31 cellular contexts compared by ENCODE assay signal in genomic region chr7:28599411-28599810, GRCh38.
A peak's percentile ranks its signal among the peaks of the same experiment; 100 is the strongest.
DNase-seq lines count a peak whose midpoint lies in the region; ATAC-seq, FAIRE-seq and TF ChIP-seq lines count a peak whose summit lies in the region.
"Had no signal": no experiment of that assay in that cellular context is flagged by ENCODE, and none has a peak within 500 bp of the region (broad histone marks: within the 10 kb centered on the region; RNA-seq: fewer than 3 reads in every experiment).

No MANE protein-coding gene starts in this region.

- no peak overlapping the region for H3K4ac ChIP-seq in trophoblast cell (ENCODE audit: low read depth, low read length)

- H3K4me3 ChIP-seq in K562 = no peak overlapping the region
- H3K4me3 ChIP-seq in trophoblast cell (ENCODE audit: low read depth, low read length) = no peak overlapping the region
- H3K4me3 ChIP-seq: A549; BLaER1; BLaER1 treated with 17β-estradiol and CSF1 and Interleukin-3, amounts not matched to agents 10 nM and 100 nM had no signal

- ATAC-seq in K562 (no peak), HG02623 (IDR thresholded peaks at IDR 0.05; ENCODE audit: unreplicated experiment) (no peak)
- ATAC-seq: A549; CD8-positive, alpha-beta T cell had no signal

- H4K8ac ChIP-seq in trophoblast cell (ENCODE audit: low read depth, low read length) = no peak overlapping the region

- H3K9me1 ChIP-seq in K562 (ENCODE audit: control insufficient read depth, insufficient read depth, low read length) = no peaks in the 10 kb centered on the region

- no peak for TF ChIP-seq RAD21 in K562 (CRISPR knock-in tag; conservative IDR thresholded peaks at IDR 0.05 in 1 of 2, IDR thresholded peaks at IDR 0.05 in 1 of 2)

- no peak overlapping the region for H3K18ac ChIP-seq in trophoblast cell (ENCODE audit: low read length)

- H3K4me1 ChIP-seq in K562 (replicated peaks in 1 of 2; ENCODE audit: control insufficient read depth in 2 of 2, insufficient read depth in 2 of 2, low read length in 2 of 2) = no peaks in the 10 kb centered on the region
- no peaks in the 10 kb centered on the region for H3K4me1 ChIP-seq in trophoblast cell (ENCODE audit: control insufficient read depth in 1 of 2, insufficient read depth in 2 of 2, low read length in 2 of 2)
- H3K4me1 ChIP-seq: A549, Caco-2 had no signal

- no peak overlapping the region for H2BK120ac ChIP-seq in trophoblast cell (ENCODE audit: insufficient read depth, low read length, poor library complexity)

- H2AK5ac ChIP-seq in trophoblast cell (ENCODE audit: low read length) = no peak overlapping the region

- H3K9ac ChIP-seq in K562 (ENCODE audit: insufficient read depth in 1 of 2, low read depth in 2 of 2, low read length in 2 of 2) (no peak overlapping the region), trophoblast cell (ENCODE audit: low read length) (no peak overlapping the region)
- H3K9ac ChIP-seq: BLaER1; BLaER1 treated with 17β-estradiol and CSF1 and Interleukin-3, amounts not matched to agents 10 nM and 100 nM had no signal

- in situ Hi-C loops in K562 (cut with MboI) = no loop called here

- intact Hi-C loops in K562 (cut with micrococcal nuclease) = no loop called here

- WGBS in K562 (ENCODE audit: insufficient coverage, low coverage, missing lambda C conversion rate) = 0% methylated on average over 5 of the region's 5 CpGs
- WGBS in trophoblast cell (ENCODE audit: extremely low coverage, insufficient coverage, insufficient read length) = no CpG with 5 or more reads among the region's 5 CpGs

- H3K27me3 ChIP-seq in K562 (ENCODE audit: control insufficient read depth in 2 of 2, insufficient read depth in 2 of 2, low read length in 2 of 2) = no peaks in the 10 kb centered on the region
- no peaks in the 10 kb centered on the region for H3K27me3 ChIP-seq in trophoblast cell (ENCODE audit: insufficient read depth, low read length)
- H3K27me3 ChIP-seq: BE2C; BLaER1; BLaER1 treated with 17β-estradiol and CSF1 and Interleukin-3, amounts not matched to agents 10 nM and 100 nM had no signal

- H3K27ac ChIP-seq in K562 (ENCODE audit: extremely low read depth, low read depth, low read length) (no peak overlapping the region), trophoblast cell (ENCODE audit: low read depth, low read length) (no peak overlapping the region)
- H3K27ac ChIP-seq: 22Rv1; A549; BLaER1; BLaER1 treated with 17β-estradiol and CSF1 and Interleukin-3, amounts not matched to agents 10 nM and 100 nM; C4-2B had no signal

- H3K79me1 ChIP-seq in trophoblast cell (ENCODE audit: low read length) = no peaks in the 10 kb centered on the region

- no peak for TF ChIP-seq CTCF in K562 (IDR thresholded peaks at IDR 0.05 in 2 of 3, conservative IDR thresholded peaks at IDR 0.05 in 1 of 3; ENCODE audit: insufficient read depth in 2 of 3, low read depth in 1 of 3, low read length in 3 of 3)

- H2AFZ ChIP-seq in K562 (ENCODE audit: low read depth, low read length) (no peak overlapping the region), trophoblast cell (ENCODE audit: insufficient read depth, low read length, poor library complexity) (no peak overlapping the region)

- H3K79me2 ChIP-seq in K562 (ENCODE audit: control insufficient read depth, insufficient read depth, low read length) = no peaks in the 10 kb centered on the region
- H3K79me2 ChIP-seq in trophoblast cell (ENCODE audit: control insufficient read depth, insufficient read depth, low read length, poor library complexity) = no peaks in the 10 kb centered on the region

- no TSS peak for BruUV-seq in K562 (replicated peaks; lab: Mats Ljungman, UMichigan)

- no peak overlapping the region for H3K23ac ChIP-seq in trophoblast cell (ENCODE audit: low read length)

- H2BK5ac ChIP-seq in trophoblast cell (ENCODE audit: low read depth, low read length, poor library complexity) = no peak overlapping the region

- H4K20me1 ChIP-seq in K562 (replicated peaks; ENCODE audit: control insufficient read depth, insufficient read depth, low read length) = no peaks in the 10 kb centered on the region
- H4K20me1 ChIP-seq: BLaER1; BLaER1 treated with 17β-estradiol and CSF1 and Interleukin-3, amounts not matched to agents 10 nM and 100 nM had no signal

- no peak for TF ChIP-seq EP300 in K562 (IDR thresholded peaks at IDR 0.05; ENCODE audit: low read length)

- POLR2A ChIA-PET in K562 (lab: Yijun Ruan, JAX) = no interaction called here

- CTCF ChIA-PET in K562 (lab: Yijun Ruan, JAX; ENCODE audit: low intra/inter-chr PET ratio) = no interaction called here

- no peak overlapping the region for H2BK12ac ChIP-seq in trophoblast cell (ENCODE audit: low read length)

- H3K9me3 ChIP-seq in K562 (replicated peaks; ENCODE audit: control insufficient read depth, insufficient read depth, low read depth, low read length) (no peaks in the 10 kb centered on the region), trophoblast cell (ENCODE audit: insufficient read depth, low read depth, low read length) (no peaks in the 10 kb centered on the region)
- H3K9me3 ChIP-seq: BE2C had no signal

- no peak overlapping the region for H4K12ac ChIP-seq in trophoblast cell (ENCODE audit: low read depth, low read length)

- no peak for FAIRE-seq in K562 (lab: Jason Lieb, UNC)
- FAIRE-seq: A204.1, A549, D721Med had no signal

- no peaks in the 10 kb centered on the region for H3K36me3 ChIP-seq in K562 (ENCODE audit: control insufficient read depth, insufficient read depth, low read length)
- no peaks in the 10 kb centered on the region for H3K36me3 ChIP-seq in trophoblast cell (ENCODE audit: control insufficient read depth in 1 of 2, insufficient read depth in 2 of 2, low read length in 2 of 2)
- H3K36me3 ChIP-seq: BE2C; BLaER1; BLaER1 treated with 17β-estradiol and CSF1 and Interleukin-3, amounts not matched to agents 10 nM and 100 nM had no signal

- TF ChIP-seq POLR2A in K562 (conservative IDR thresholded peaks at IDR 0.05) = no peak

- H4K91ac ChIP-seq in trophoblast cell (ENCODE audit: low read depth, low read length) = no peak overlapping the region

- peak overlapping the region; percentile 25 for H3K4me2 ChIP-seq in K562 (ENCODE audit: insufficient read depth, low read length)
- no peak overlapping the region for H3K4me2 ChIP-seq in trophoblast cell (ENCODE audit: low read length)
- H3K4me2 ChIP-seq: A549; BLaER1; BLaER1 treated with 17β-estradiol and CSF1 and Interleukin-3, amounts not matched to agents 10 nM and 100 nM had no signal

- H3K14ac ChIP-seq in trophoblast cell (ENCODE audit: low read length) = no peak overlapping the region

- DNase-seq in K562 (ENCODE audit: extremely low read depth in 1 of 4, low spot score in 3 of 4) = no peak
- peak; percentile 77 to 93 for DNase-seq in trophoblast cell
- DNase-seq in NCI-H2029 (lab: John Stamatoyannopoulos, UW) = no peak
- DNase-seq: 8988T; ACHN; AML-193; BE2C; C1 segment of cervical spinal cord; Caco-2; Calu3; CD4-positive, alpha-beta memory T cell; CD4-positive, alpha-beta T cell; CD4-positive, CD25-positive, alpha-beta regulatory T cell; CD8-positive, alpha-beta memory T cell; CD8-positive, alpha-beta T cell; COR-L47; DMS 273 treated with DMSO at 0.1 percent for 48 hours; DMS153; DMS53; DMS79; DMS79 treated with DMSO at 0.1 percent for 48 hours; DND-41; EL had no signal

TF ChIP-seq in K562, 482 proteins besides CTCF, POLR2A, EP300 and RAD21:
- no peak for TF ChIP-seq CHCHD3 (CRISPR knock-in tag; IDR thresholded peaks at IDR 0.05)
- TF ChIP-seq MECOM (CRISPR knock-in tag; IDR thresholded peaks at IDR 0.05) = no peak
- no peak for TF ChIP-seq TAF1 (IDR thresholded peaks at IDR 0.05; ENCODE audit: control insufficient read depth, extremely low read depth, insufficient read depth, low read length, severe bottlenecking)
- TF ChIP-seq ZNF311 (CRISPR knock-in tag; IDR thresholded peaks at IDR 0.05) = no peak
- no peak for TF ChIP-seq BRF1 (IDR thresholded peaks at IDR 0.05; ENCODE audit: borderline replicate concordance, extremely low read depth, insufficient read length)
- no peak for TF ChIP-seq CHD4 (IDR thresholded peaks at IDR 0.05; ENCODE audit: insufficient read depth, insufficient replicate concordance, low read depth, low read length, poor library complexity, severe bottlenecking)
- TF ChIP-seq SMAD3 (CRISPR knock-in tag; conservative IDR thresholded peaks at IDR 0.05) = no peak
- TF ChIP-seq FOXA3 (CRISPR knock-in tag; conservative IDR thresholded peaks at IDR 0.05 in 1 of 2, IDR thresholded peaks at IDR 0.05 in 1 of 2) = no peak
- TF ChIP-seq ZNF324 (CRISPR knock-in tag; IDR thresholded peaks at IDR 0.05) = no peak
- no peak for TF ChIP-seq EGR1 (conservative IDR thresholded peaks at IDR 0.05)
- no peak for TF ChIP-seq FOXA1 (IDR thresholded peaks at IDR 0.05; ENCODE audit: borderline replicate concordance)
- no peak for TF ChIP-seq ATF2 (CRISPR knock-in tag; IDR thresholded peaks at IDR 0.05)
TF ChIP-seq in K562: peak in this region for 0.

Comparison
In these comparisons a context has a peak if more than half of its experiments do, and no peak if none do; other contexts are left out.
1. DNase-seq: peak in trophoblast cell (2 of 2); none in K562 (0 of 4) and NCI-H2029 (single experiment).